ENCODE assay signal across 8 cellular contexts in the genomic region with DNA sequence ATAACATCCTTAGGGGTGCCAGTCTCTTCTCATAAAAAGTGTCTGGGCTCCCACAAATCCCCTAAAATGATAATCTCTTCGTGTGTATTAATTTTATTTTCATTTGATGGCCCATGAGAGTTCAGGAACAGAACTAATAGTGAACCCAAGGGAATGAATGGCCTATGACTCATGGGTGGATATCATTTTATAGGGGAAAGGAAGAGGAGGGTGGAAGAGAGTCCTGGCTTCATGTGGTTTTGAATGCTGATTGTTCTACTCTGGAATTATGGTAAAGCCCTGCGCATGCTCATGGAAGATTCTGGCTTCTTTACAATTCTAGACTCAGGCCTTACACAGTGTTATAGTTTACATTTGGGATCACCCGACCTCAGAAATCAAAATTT. TPM values are rescaled to one million over a fixed set of nuclear protein-coding genes. Genes with fewer than 3 reads are reported as not detected.
DNase-seq lines count a peak whose midpoint lies in the region; ATAC-seq, FAIRE-seq and TF ChIP-seq lines count a peak whose summit lies in the region.

No MANE protein-coding gene starts in this region.

- no peak for TF ChIP-seq EP300 in neural cell (conservative IDR thresholded peaks at IDR 0.05; ENCODE audit: poor library complexity, severe bottlenecking)

- no peaks in the 10 kb centered on the region for H3K9me3 Mint-ChIP-seq in CD14-positive monocyte

- H3K4me3 ChIP-seq in MG63: peak overlapping the region; percentile 29
- H3K4me3 ChIP-seq in dorsolateral prefrontal cortex: peak overlapping the region; percentile 2 to 67 (median 43)
- peak overlapping the region; percentile 50 for H3K4me3 ChIP-seq in neural cell (ENCODE audit: low read length)

- H3K27me3 ChIP-seq in MG63 (no peaks in the 10 kb centered on the region), dorsolateral prefrontal cortex (no peaks in the 10 kb centered on the region), neural cell (ENCODE audit: insufficient read depth, low read depth, low read length) (no peaks in the 10 kb centered on the region)

- no peak overlapping the region for H3K4me3 Mint-ChIP-seq in CD14-positive monocyte

- H3K27ac ChIP-seq in dorsolateral prefrontal cortex (peak overlapping the region in 52 of 59 donors; percentile 4 to 85 (median 65)), neural cell (ENCODE audit: low read length) (no peak overlapping the region)

- no peak for TF ChIP-seq RAD21 in neural cell (conservative IDR thresholded peaks at IDR 0.05)

- DNase-seq in AG09319 (ENCODE audit: extremely low read depth, low read depth): peak; percentile 68
- DNase-seq in MG63: peak; percentile 66
- no peak for DNase-seq in dorsolateral prefrontal cortex
- no peak for DNase-seq in CD14-positive monocyte (ENCODE audit: low spot score)
- DNase-seq in frontal cortex (ENCODE audit: low spot score in 2 of 2): no peak
- no peak for DNase-seq in NCI-H345 (lab: John Stamatoyannopoulos, UW)

- no peaks in the 10 kb centered on the region for H3K9me2 ChIP-seq in neural cell (ENCODE audit: insufficient read depth, low read length)

- H3K79me2 ChIP-seq in neural cell (replicated peaks; ENCODE audit: insufficient read depth, low read length): no peaks in the 10 kb centered on the region

- peaks cover 6 to 8% of the 10 kb centered on the region in 2 donors for H3K36me3 Mint-ChIP-seq in CD14-positive monocyte

- H3K4me2 ChIP-seq in neural cell (ENCODE audit: low read length): peak overlapping the region; percentile 42

- H4K20me1 ChIP-seq in neural cell (ENCODE audit: insufficient read depth): no peaks in the 10 kb centered on the region

- peaks cover 39% of the 10 kb centered on the region for H3K4me1 Mint-ChIP-seq in CD14-positive monocyte

- H3K27ac Mint-ChIP-seq in CD14-positive monocyte: peak overlapping the region in 2 of 7 donors; percentile 35 to 47

- H3K36me3 ChIP-seq in MG63 (no peaks in the 10 kb centered on the region), neural cell (ENCODE audit: insufficient read depth, low read length) (no peaks in the 10 kb centered on the region)

- peaks cover 6% of the 10 kb centered on the region for H3F3A ChIP-seq in neural cell (ENCODE audit: insufficient read depth, low read length, poor library complexity, severe bottlenecking)

- ATAC-seq in GM21576 (IDR thresholded peaks at IDR 0.05; ENCODE audit: unreplicated experiment): no peak

- TF ChIP-seq CTCF in AG09319 (IDR thresholded peaks at IDR 0.05; ENCODE audit: low read depth, low read length) (no peak), dorsolateral prefrontal cortex (IDR thresholded peaks at IDR 0.05 in 54 of 56, conservative IDR thresholded peaks at IDR 0.05 in 2 of 56; ENCODE audit: low read depth in 1 of 56, partially characterized antibody in 56 of 56) (no peak), neural cell (IDR thresholded peaks at IDR 0.05; ENCODE audit: poor library complexity, severe bottlenecking) (no peak), CD14-positive monocyte (IDR thresholded peaks at IDR 0.05) (no peak)

- H3K9ac ChIP-seq in neural cell (ENCODE audit: low read length): peak overlapping the region; percentile 40

- intact Hi-C loops in dorsolateral prefrontal cortex (cut with DNase I): no loop called here
- intact Hi-C loops in CD14-positive monocyte (cut with micrococcal nuclease): loop anchor here (5.0 kb wide), 1 partner anchor 35 kb away; a partner anchor contains a TSS

- H2AFZ ChIP-seq in neural cell (ENCODE audit: low read depth, low read length): no peak overlapping the region

- H3K9me3 ChIP-seq in MG63 (no peaks in the 10 kb centered on the region), neural cell (ENCODE audit: low read length) (no peaks in the 10 kb centered on the region)

- FAIRE-seq in frontal cortex (lab: Jason Lieb, UNC): no peak

- H3K27me3 Mint-ChIP-seq in CD14-positive monocyte (ENCODE audit: low read depth in 3 of 3): no peaks in the 10 kb centered on the region

TF ChIP-seq in neural cell, 6 proteins besides CTCF, POLR2A, EP300 and RAD21:
- TF ChIP-seq, protein P1, sequence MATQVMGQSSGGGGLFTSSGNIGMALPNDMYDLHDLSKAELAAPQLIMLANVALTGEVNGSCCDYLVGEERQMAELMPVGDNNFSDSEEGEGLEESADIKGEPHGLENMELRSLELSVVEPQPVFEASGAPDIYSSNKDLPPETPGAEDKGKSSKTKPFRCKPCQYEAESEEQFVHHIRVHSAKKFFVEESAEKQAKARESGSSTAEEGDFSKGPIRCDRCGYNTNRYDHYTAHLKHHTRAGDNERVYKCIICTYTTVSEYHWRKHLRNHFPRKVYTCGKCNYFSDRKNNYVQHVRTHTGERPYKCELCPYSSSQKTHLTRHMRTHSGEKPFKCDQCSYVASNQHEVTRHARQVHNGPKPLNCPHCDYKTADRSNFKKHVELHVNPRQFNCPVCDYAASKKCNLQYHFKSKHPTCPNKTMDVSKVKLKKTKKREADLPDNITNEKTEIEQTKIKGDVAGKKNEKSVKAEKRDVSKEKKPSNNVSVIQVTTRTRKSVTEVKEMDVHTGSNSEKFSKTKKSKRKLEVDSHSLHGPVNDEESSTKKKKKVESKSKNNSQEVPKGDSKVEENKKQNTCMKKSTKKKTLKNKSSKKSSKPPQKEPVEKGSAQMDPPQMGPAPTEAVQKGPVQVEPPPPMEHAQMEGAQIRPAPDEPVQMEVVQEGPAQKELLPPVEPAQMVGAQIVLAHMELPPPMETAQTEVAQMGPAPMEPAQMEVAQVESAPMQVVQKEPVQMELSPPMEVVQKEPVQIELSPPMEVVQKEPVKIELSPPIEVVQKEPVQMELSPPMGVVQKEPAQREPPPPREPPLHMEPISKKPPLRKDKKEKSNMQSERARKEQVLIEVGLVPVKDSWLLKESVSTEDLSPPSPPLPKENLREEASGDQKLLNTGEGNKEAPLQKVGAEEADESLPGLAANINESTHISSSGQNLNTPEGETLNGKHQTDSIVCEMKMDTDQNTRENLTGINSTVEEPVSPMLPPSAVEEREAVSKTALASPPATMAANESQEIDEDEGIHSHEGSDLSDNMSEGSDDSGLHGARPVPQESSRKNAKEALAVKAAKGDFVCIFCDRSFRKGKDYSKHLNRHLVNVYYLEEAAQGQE (IDR thresholded peaks at IDR 0.05; ENCODE audit: borderline replicate concordance): no peak
- TF ChIP-seq SMC3 (conservative IDR thresholded peaks at IDR 0.05; ENCODE audit: poor library complexity) (no peak), EZH2 (IDR thresholded peaks at IDR 0.05; ENCODE audit: borderline replicate concordance, insufficient read depth, low read length, poor library complexity, severe bottlenecking) (no peak), TAF1 (IDR thresholded peaks at IDR 0.05; ENCODE audit: low read depth) (no peak), MXI1 (conservative IDR thresholded peaks at IDR 0.05; ENCODE audit: poor library complexity, severe bottlenecking) (no peak), POLR2AphosphoS5 (IDR thresholded peaks at IDR 0.05) (no peak)

RNA-seq across cellular contexts. Expression of a gene that starts 35.3 kb away (rescaled TPM):
- 0.82 and 1.7 TPM in 2 replicates for total RNA-seq in MG63 (2014; rRNA removed; shearing (Covaris generic); ENCODE audit: low replicate concordance)
- 10 to 100 TPM in 64 of 120 experiments, 1 to 10 TPM in 56; 4.9 to 21.8 (median 10.2) TPM for total RNA-seq in dorsolateral prefrontal cortex
- polyA plus RNA-seq in neural cell: 3.1 and 3.6 TPM in 2 replicates
- polyA minus RNA-seq in neural cell: 16.1 and 23.0 TPM in 2 replicates
- polyA plus RNA-seq in CD14-positive monocyte: 1 to 10 TPM in 1 of 2 donors, under 1 TPM in 1; 0.57 to 1.2 TPM
- total RNA-seq in frontal cortex: 3.3 TPM

Comparison
In these comparisons a context has a peak if more than half of its experiments do, and no peak if none do; other contexts are left out.
1. DNase-seq: peak in AG09319 (single experiment) and MG63 (single experiment); none in dorsolateral prefrontal cortex (0 of 10), CD14-positive monocyte (single experiment), frontal cortex (0 of 2) and NCI-H345 (single experiment).
2. intact Hi-C loops: an anchor here in CD14-positive monocyte (5.0 kb wide); none called in dorsolateral prefrontal cortex.
3. Peak in every context shown above with its lines, with median percentiles within 50 percentile points of each other: H3K4me3 ChIP-seq.